Comparison of ENCODE assay signal across 1 cellular context in genomic region chrX:19673334-19674040, GRCh38.
TF ChIP-seq lines count a peak whose summit lies in the region.

No MANE protein-coding gene starts in this region.

TF ChIP-seq in A549, 52 proteins besides CTCF, POLR2A, EP300 and RAD21 (continued from another document):
- TF ChIP-seq NR3C1 (IDR thresholded peaks at IDR 0.05) (no peak), PHF8 (IDR thresholded peaks at IDR 0.05; ENCODE audit: borderline replicate concordance, low read depth) (no peak), POLR2AphosphoS2 (conservative IDR thresholded peaks at IDR 0.05; ENCODE audit: low read length) (no peak), ZC3H11A (IDR thresholded peaks at IDR 0.05) (no peak), CHD4 (IDR thresholded peaks at IDR 0.05; ENCODE audit: borderline replicate concordance) (no peak), HES2 (IDR thresholded peaks at IDR 0.05) (no peak)
